Comparison of ENCODE assay signal across 8 cellular contexts in genomic region chr21:32727728-32728454, GRCh38. TPM values are rescaled to one million over a fixed set of nuclear protein-coding genes. Genes with fewer than 3 reads are reported as not detected.
DNase-seq lines count a peak whose midpoint lies in the region; ATAC-seq, FAIRE-seq and TF ChIP-seq lines count a peak whose summit lies in the region.

TSS of gene SYNJ1 (minus strand) at chr21:32728013. CDS start at chr21:32726895, 1,118 bp downstream.

- CTCF ChIA-PET in HepG2 (lab: Yijun Ruan, JAX; ENCODE audit: low intra/inter-chr PET ratio, low total read pairs) = no interaction called here

- peak within 1 kb of the TSS; percentile 76 to 94 (median 91) for H3K4me3 ChIP-seq in HepG2 (replicated peaks in 1 of 3; ENCODE audit: insufficient read depth in 1 of 3, low read depth in 2 of 3, low read length in 3 of 3)

- peak; percentile 48 to 82; a peak in 2 of 4 replicates for TF ChIP-seq POLR2A in HepG2 (IDR thresholded peaks at IDR 0.05; ENCODE audit: insufficient read depth in 1 of 2, low read depth in 2 of 2, low read length in 2 of 2)

- FAIRE-seq in HepG2 (lab: Jason Lieb, UNC) = no peak

- peak; percentile 45 for TF ChIP-seq RAD21 in HepG2 (CRISPR knock-in tag; IDR thresholded peaks at IDR 0.05)

- POLR2A ChIA-PET in HepG2 (lab: Yijun Ruan, JAX) = interaction anchor here (0.7 to 3.2 kb wide), 14 partner anchors 8 to 995 kb away, joined by 3 to 31 read pairs (median 4); partner anchors contain the start of genes CFAP298, DONSON, IFNAR1 and PAXBP1

- no peaks in the 10 kb centered on the region; a peak in 1 of 5 replicates for H3K27me3 ChIP-seq in HepG2 (ENCODE audit: control insufficient read depth in 1 of 2, insufficient read depth in 2 of 2, low read length in 2 of 2)

- 0% methylated on average over 8 of the region's 72 CpGs for WGBS in HepG2 (ENCODE audit: low lambda C conversion rate)

- H3K4me2 ChIP-seq in HepG2 (ENCODE audit: low read depth, low read length) = peak within 1 kb of the TSS; percentile 93

- no TSS peak for BruUV-seq in HepG2 (replicated peaks; lab: Mats Ljungman, UMichigan)

- TF ChIP-seq CTCF in HepG2 (CRISPR knock-in tag; IDR thresholded peaks at IDR 0.05) = peak; percentile 27; the same call in 1 of the 2 replicates

- H4K20me1 ChIP-seq in HepG2 (ENCODE audit: insufficient read depth, low read length) = no peaks in the 10 kb centered on the region

- TF ChIP-seq EP300 in HepG2 (IDR thresholded peaks at IDR 0.05; ENCODE audit: low read depth in 2 of 2, low read length in 2 of 2) = no peak
- 0 out of 2 replicates have a peak, but pooled peaks have one; percentile 51 for TF ChIP-seq EP300 in HepG2 (CRISPR knock-in tag; IDR thresholded peaks at IDR 0.05; ENCODE audit: borderline replicate concordance)

- H2AFZ ChIP-seq in HepG2 (ENCODE audit: low read length) = peak within 1 kb of the TSS; percentile 93

- in situ Hi-C loops in HepG2 (cut with HindIII; ENCODE audit: extremely low pct_ligation_motif_present, low pct_unique_long_range_greater_than_20kb) = loop anchor here (5.0 kb wide), 1 partner anchor 44 kb away; the partner anchor contains the start of gene PAXBP1

- H3K27ac ChIP-seq in HepG2 (ENCODE audit: extremely low read length, insufficient read depth, low read length) = peak within 1 kb of the TSS; percentile 84

- no peaks in the 10 kb centered on the region for H3K36me3 ChIP-seq in HepG2 (replicated peaks in 1 of 2; ENCODE audit: control insufficient read depth in 1 of 2, insufficient read depth in 2 of 2, low read length in 2 of 2)

- ATAC-seq in GM19397 (IDR thresholded peaks at IDR 0.05; ENCODE audit: unreplicated experiment) = peak; percentile 94
- ATAC-seq in HG03565 (IDR thresholded peaks at IDR 0.05; ENCODE audit: unreplicated experiment) = peak; percentile 77
- peak; percentile 92 for ATAC-seq in HepG2

- DNase-seq in CD1c-positive myeloid dendritic cell (ENCODE audit: extremely low spot score) = peak; percentile 98
- DNase-seq in NCI-H748 treated with DMSO at 0.1 percent for 48 hours (lab: John Stamatoyannopoulos, UW) = peak; percentile 74
- DNase-seq in activated CD4-positive, alpha-beta T cell treated with anti-CD3 and anti-CD28 coated beads, Interleukin-2, amount 50 U/mL, for 24 hours (ENCODE audit: low read depth in 1 of 2, low spot score in 1 of 2) = peak; percentile 87 to 91
- DNase-seq in dedifferentiated amniotic fluid mesenchymal stem cell (ENCODE audit: extremely low spot score) = peak; percentile 92
- peak; percentile 87 for DNase-seq in HepG2 (ENCODE audit: low spot score)
- DNase-seq in stimulated activated CD4-positive, alpha-beta T cell treated with anti-CD3 and anti-CD28 coated beads, Interleukin-2, amount 100 ng/mL, for 48 hours = peak; percentile 89 to 93

- no peaks in the 10 kb centered on the region for H3K79me2 ChIP-seq in HepG2 (ENCODE audit: insufficient read depth, low read length)

- peaks cover 15% of the 10 kb centered on the region; the same call in 1 of the 2 replicates for H3K4me1 ChIP-seq in HepG2 (ENCODE audit: insufficient read depth, low read length)

- H3K9ac ChIP-seq in HepG2 (ENCODE audit: insufficient read depth, low read depth, low read length) = peak within 1 kb of the TSS; percentile 79

- H3K9me3 ChIP-seq in HepG2 (ENCODE audit: low read length) = no peaks in the 10 kb centered on the region

- intact Hi-C loops in HepG2 (cut with micrococcal nuclease; ENCODE audit: unreplicated experiment) = loop anchor here (5.0 kb wide), 2 partner anchors 39 to 76 kb away; no protein-coding TSS in a partner anchor

TF ChIP-seq in HepG2, 621 proteins besides CTCF, POLR2A, EP300 and RAD21 (continues in another document):
- TF ChIP-seq IRF1 (CRISPR knock-in tag; IDR thresholded peaks at IDR 0.05; ENCODE audit: low read depth) (no peak), JUN (CRISPR knock-in tag; IDR thresholded peaks at IDR 0.05) (no peak), ZBTB43 (CRISPR knock-in tag; conservative IDR thresholded peaks at IDR 0.05) (0 out of 2 replicates have a peak, but pooled peaks have one; percentile 44), ZNF720 (CRISPR knock-in tag; IDR thresholded peaks at IDR 0.05) (no peak), NCOR1 (IDR thresholded peaks at IDR 0.05; ENCODE audit: borderline replicate concordance, low read length) (no peak), ZNF34 (CRISPR knock-in tag; IDR thresholded peaks at IDR 0.05; ENCODE audit: borderline replicate concordance) (0 out of 2 replicates have a peak, but pooled peaks have one; percentile 29), ZNF766 (CRISPR knock-in tag; IDR thresholded peaks at IDR 0.05; ENCODE audit: borderline replicate concordance) (peak; percentile 68; the same call in 1 of the 2 replicates), ELF4 (CRISPR knock-in tag; IDR thresholded peaks at IDR 0.05; ENCODE audit: borderline replicate concordance) (peak; percentile 88; the same call in 1 of the 2 replicates), ZNF207 (IDR thresholded peaks at IDR 0.05; ENCODE audit: borderline replicate concordance) (no peak), SNAPC5 (CRISPR knock-in tag; IDR thresholded peaks at IDR 0.05; ENCODE audit: borderline replicate concordance) (no peak), ZNF205 (CRISPR knock-in tag; IDR thresholded peaks at IDR 0.05) (no peak), ZNF674 (CRISPR knock-in tag; IDR thresholded peaks at IDR 0.05; ENCODE audit: low read depth) (peak; percentile 90), MBD4 (IDR thresholded peaks at IDR 0.05; ENCODE audit: borderline replicate concordance, low read length) (no peak), ATAD3A (CRISPR knock-in tag; IDR thresholded peaks at IDR 0.05) (no peak), ZNF382 (CRISPR knock-in tag; IDR thresholded peaks at IDR 0.05; ENCODE audit: borderline replicate concordance) (no peak), ZBTB10 (CRISPR knock-in tag; IDR thresholded peaks at IDR 0.05; ENCODE audit: borderline replicate concordance) (peak; percentile 76)

RNA-seq across cellular contexts. Expression of gene SYNJ1, which starts in this region (rescaled TPM):
- 2.7 and 6.4 TPM in 2 replicates for total RNA-seq in HepG2 (2016; rRNA removed; fragmentation: Illumina TruSeq; extraction: Trizol)
- total RNA-seq in HepG2 (2016; cell fraction: cytosol; rRNA removed; fragmentation: Illumina TruSeq; extraction: Trizol; ENCODE audit: low read depth) = 0.79 and 0.81 TPM in 2 replicates
- 2.8 and 6.0 TPM in 2 replicates for total RNA-seq in HepG2 (2016; cell fraction: insoluble cytoplasmic fraction; rRNA removed; fragmentation: Illumina TruSeq; extraction: Trizol)
- 1.4 and 2.0 TPM in 2 replicates for total RNA-seq in HepG2 (2016; cell fraction: membrane; rRNA removed; fragmentation: Illumina TruSeq; extraction: Trizol)
- total RNA-seq in HepG2 (2016; cell fraction: nucleus; rRNA removed; fragmentation: Illumina TruSeq; extraction: Trizol) = 5.3 and 5.5 TPM in 2 replicates
- 1.7 and 2.0 TPM in 2 replicates for polyA plus RNA-seq in HepG2 (2011; rRNA removed)
- polyA plus RNA-seq in HepG2 (2011; cell fraction: cytosol; rRNA removed) = 0.87 and 1.2 TPM in 2 replicates
- 5.9 and 6.7 TPM in 2 replicates for polyA plus RNA-seq in HepG2 (2011; cell fraction: nucleus; rRNA removed)
- polyA plus RNA-seq in HepG2 (2012) = 3.2 and 3.6 TPM in 2 replicates
- 0.16 and 0.20 TPM in 2 replicates for polyA plus RNA-seq in HepG2 (2016; cell fraction: cytosol; fragmentation: Illumina TruSeq; extraction: Trizol; ENCODE audit: low read depth)
- polyA plus RNA-seq in HepG2 (2016; cell fraction: insoluble cytoplasmic fraction; fragmentation: Illumina TruSeq; extraction: Trizol; ENCODE audit: low read depth) = 3.7 and 5.3 TPM in 2 replicates
- polyA plus RNA-seq in HepG2 (2016; cell fraction: membrane; fragmentation: Illumina TruSeq; extraction: Trizol; ENCODE audit: low read depth) = 0.62 and 0.63 TPM in 2 replicates
- polyA plus RNA-seq in HepG2 (2016; cell fraction: nucleus; fragmentation: Illumina TruSeq; extraction: Trizol; ENCODE audit: insufficient read depth, low read depth) = 8.5 and 10.3 TPM in 2 replicates
- 3.5 and 10.1 TPM in 2 replicates for polyA minus RNA-seq in HepG2 (2011; rRNA and poly(A)+ RNA removed; ENCODE audit: low replicate concordance)
- polyA minus RNA-seq in HepG2 (2011; cell fraction: cytosol; rRNA and poly(A)+ RNA removed) = 2.1 and 2.3 TPM in 2 replicates
- 7.3 and 11.2 TPM in 2 replicates for polyA minus RNA-seq in HepG2 (2011; cell fraction: nucleus; rRNA and poly(A)+ RNA removed)

Comparison
In these comparisons a context has a peak if more than half of its experiments do, and no peak if none do; other contexts are left out.
1. Peak in every context shown above with its lines: DNase-seq, ATAC-seq, H3K4me3 ChIP-seq and H3K27ac ChIP-seq.